Comparison of ENCODE assay signal across 9 cellular contexts in genomic region chr16:84585886-84586285, GRCh38. TPM values are rescaled to one million over a fixed set of nuclear protein-coding genes. Genes with fewer than 3 reads are reported as not detected.
DNase-seq lines count a peak whose midpoint lies in the region; ATAC-seq and TF ChIP-seq lines count a peak whose summit lies in the region.
"Had no signal": no experiment of that assay in that cellular context is flagged by ENCODE, and none has a peak within 500 bp of the region (broad histone marks: within the 10 kb centered on the region; RNA-seq: fewer than 3 reads in every experiment).

No MANE protein-coding gene starts in this region.

- TF ChIP-seq CTCF in omental fat pad (IDR thresholded peaks at IDR 0.05) (no peak), ascending aorta (IDR thresholded peaks at IDR 0.05) (no peak)

- H3K27me3 Mint-ChIP-seq in activated naive CD4-positive, alpha-beta T cell treated with anti-CD3 and anti-CD28 coated beads, Interleukin-2, amount 50 U/mL, for 24 hours, result no peaks in the 10 kb centered on the region
- no peaks in the 10 kb centered on the region for H3K27me3 Mint-ChIP-seq in activated T-helper 2 cell treated with anti-CD3 and anti-CD28 coated beads, Interferon-gamma antibody, Interleukin-2, Interleukin-4, amounts not matched to agents 10 μg/mL and 5 μg/mL and 100 μg/mL, durations not matched to agents 14 hours and 24 hours and 36 hours (ENCODE audit: low read depth)

- no peak overlapping the region for H3K4me3 Mint-ChIP-seq in activated naive CD4-positive, alpha-beta T cell treated with anti-CD3 and anti-CD28 coated beads, Interleukin-2, amount 50 U/mL, for 24 hours
- no peak overlapping the region for H3K4me3 Mint-ChIP-seq in activated T-helper 2 cell treated with anti-CD3 and anti-CD28 coated beads, Interferon-gamma antibody, Interleukin-2, Interleukin-4, amounts not matched to agents 10 μg/mL and 5 μg/mL and 100 μg/mL, durations not matched to agents 14 hours and 24 hours and 36 hours (ENCODE audit: low read depth)

- H3K9me3 ChIP-seq in ascending aorta, result no peaks in the 10 kb centered on the region

- H3K9me3 Mint-ChIP-seq in activated naive CD4-positive, alpha-beta T cell treated with anti-CD3 and anti-CD28 coated beads, Interleukin-2, amount 50 U/mL, for 24 hours, result no peaks in the 10 kb centered on the region
- H3K9me3 Mint-ChIP-seq in activated T-helper 2 cell treated with anti-CD3 and anti-CD28 coated beads, Interferon-gamma antibody, Interleukin-2, Interleukin-4, amounts not matched to agents 10 μg/mL and 5 μg/mL and 100 μg/mL, durations not matched to agents 14 hours and 24 hours and 36 hours, result no peaks in the 10 kb centered on the region

- ATAC-seq in HG03108 (IDR thresholded peaks at IDR 0.05; ENCODE audit: unreplicated experiment) (peak; percentile 62), omental fat pad (ENCODE audit: low FRiP score) (peak; percentile 13)

- H3K4me1 Mint-ChIP-seq in activated naive CD4-positive, alpha-beta T cell treated with anti-CD3 and anti-CD28 coated beads, Interleukin-2, amount 50 U/mL, for 24 hours, result peaks cover 23% of the 10 kb centered on the region
- H3K4me1 Mint-ChIP-seq in activated T-helper 2 cell treated with anti-CD3 and anti-CD28 coated beads, Interferon-gamma antibody, Interleukin-2, Interleukin-4, amounts not matched to agents 10 μg/mL and 5 μg/mL and 100 μg/mL, durations not matched to agents 14 hours and 24 hours and 36 hours (ENCODE audit: low read depth), result peaks cover 23% of the 10 kb centered on the region

- no peaks in the 10 kb centered on the region for H3K36me3 Mint-ChIP-seq in activated naive CD4-positive, alpha-beta T cell treated with anti-CD3 and anti-CD28 coated beads, Interleukin-2, amount 50 U/mL, for 24 hours
- peaks cover 70% of the 10 kb centered on the region for H3K36me3 Mint-ChIP-seq in activated T-helper 2 cell treated with anti-CD3 and anti-CD28 coated beads, Interferon-gamma antibody, Interleukin-2, Interleukin-4, amounts not matched to agents 10 μg/mL and 5 μg/mL and 100 μg/mL, durations not matched to agents 14 hours and 24 hours and 36 hours (ENCODE audit: low read depth)

- peaks cover 12 to 27% of the 10 kb centered on the region in 2 donors for H3K4me1 ChIP-seq in ascending aorta

- no peak overlapping the region for H3K4me3 ChIP-seq in ascending aorta

- DNase-seq in activated naive CD4-positive, alpha-beta T cell treated with Interleukin-2 at 50 U/mL for 16 hours, result no peak
- no peak for DNase-seq in activated T-helper 2 cell treated with anti-CD3 and anti-CD28 coated beads, Interferon-gamma antibody, Interleukin-2, Interleukin-4, amounts not matched to agents 10 μg/mL and 5 μg/mL and 100 μg/mL, durations not matched to agents 14 hours and 24 hours and 36 hours (ENCODE audit: low spot score)
- DNase-seq in omental fat pad (ENCODE audit: low spot score) (no peak), T-helper 2 cell (no peak), OCI-M1 (lab: John Stamatoyannopoulos, UW) (no peak), ascending aorta (ENCODE audit: low spot score in 2 of 2) (no peak)

- H3K27ac Mint-ChIP-seq in activated naive CD4-positive, alpha-beta T cell treated with anti-CD3 and anti-CD28 coated beads, Interleukin-2, amount 50 U/mL, for 24 hours, result peak overlapping the region; percentile 59
- H3K27ac Mint-ChIP-seq in activated T-helper 2 cell treated with anti-CD3 and anti-CD28 coated beads, Interferon-gamma antibody, Interleukin-2, Interleukin-4, amounts not matched to agents 10 μg/mL and 5 μg/mL and 100 μg/mL, durations not matched to agents 14 hours and 24 hours and 36 hours, result peak overlapping the region; percentile 20

- H3K36me3 ChIP-seq in ascending aorta, result no peaks in the 10 kb centered on the region

- H3K27ac ChIP-seq in ascending aorta, result no peak overlapping the region
- H3K27ac ChIP-seq: C4-2B had no signal

- no peaks in the 10 kb centered on the region for H3K27me3 ChIP-seq in ascending aorta

- intact Hi-C loops in activated T-helper 2 cell treated with anti-CD3 and anti-CD28 coated beads, Interferon-gamma antibody, Interleukin-2, Interleukin-4, amounts not matched to agents 10 μg/mL and 5 μg/mL and 100 μg/mL, durations not matched to agents 14 hours and 24 hours and 36 hours (cut with micrococcal nuclease), result no loop called here
- intact Hi-C loops in ascending aorta (cut with DNase I), result no loop called here

RNA-seq across cellular contexts. Expression of gene COTL1, which starts 32.0 kb away (rescaled TPM):
- 478 and 483 TPM in 2 replicates for total RNA-seq in activated T-helper 2 cell treated with anti-CD3 and anti-CD28 coated beads, Interferon-gamma antibody, Interleukin-2, Interleukin-4, amounts not matched to agents 10 μg/mL and 5 μg/mL and 100 μg/mL, durations not matched to agents 14 hours and 24 hours and 36 hours
- total RNA-seq in omental fat pad (10 to 100 TPM; 55.3 to 95.1 (median 78.4) TPM), ascending aorta (120 TPM)
